ENCODE assay signal across 27 cellular contexts in genomic region chr1:231926933-231927332, GRCh38.
"Had no signal": no experiment of that assay in that cellular context is flagged by ENCODE, and none has a peak within 500 bp of the region (broad histone marks: within the 10 kb centered on the region; RNA-seq: fewer than 3 reads in every experiment).

No MANE protein-coding gene starts in this region.

- DNase-seq: activated B cell treated with CpG ODN at 0.5 μM for 24 hours; activated CD4-positive, alpha-beta T cell treated with anti-CD3 and anti-CD28 coated beads for 48 hours; activated CD4-positive, alpha-beta T cell treated with anti-CD3 and anti-CD28 coated beads, Interleukin-2, amount 50 U/mL, for 1 hour; activated CD4-positive, alpha-beta T cell treated with anti-CD3 and anti-CD28 coated beads, Interleukin-2, amount 50 U/mL, for 48 hours; activated CD8-positive, alpha-beta memory T cell treated with anti-CD3 and anti-CD28 coated beads for 24 hours; activated CD8-positive, alpha-beta T cell treated with anti-CD3 and anti-CD28 coated beads for 36 hours; activated effector memory CD4-positive, alpha-beta T cell treated with Interleukin-2 at 50 U/mL for 16 hours; activated gamma-delta T cell treated with Interleukin-2 at 50 U/mL for 16 hours; activated naive CD4-positive, alpha-beta T cell treated with anti-CD3 and anti-CD28 coated beads, Interleukin-2, amount 50 U/mL, for 16 hours; activated naive CD4-positive, alpha-beta T cell treated with Interleukin-2 at 50 U/mL for 16 hours; activated T-cell treated with anti-CD3 and anti-CD28 coated beads, Interleukin-2, amount 50 U/mL, for 4 hours; amniotic stem cell; anterior cingulate cortex; brain microvascular endothelial cell; caudate nucleus; cortex of kidney; effector CD4-positive, alpha-beta T cell; effector memory CD8-positive, alpha-beta T cell; erythroblast; foreskin keratinocyte; gastrocnemius medialis; T-helper 1 cell; T-helper 17 cell; T1000; WERI-Rb-1 had no signal

- H3K27ac ChIP-seq: brain microvascular endothelial cell, foreskin keratinocyte, WERI-Rb-1 had no signal

- H3K4me3 ChIP-seq: esophagus muscularis mucosa, gastrocnemius medialis had no signal

- ATAC-seq: activated CD4-positive, CD25-positive, alpha-beta regulatory T cell treated with anti-CD3 and anti-CD28 coated beads, Interleukin-2, amount 50 U/mL, for 24 hours; activated T-cell treated with anti-CD3 and anti-CD28 coated beads, Interleukin-2, amount 50 U/mL, for 4 hours; effector memory CD8-positive, alpha-beta T cell; foreskin keratinocyte; T-helper 17 cell had no signal

- H3K36me3 ChIP-seq: brain microvascular endothelial cell, esophagus muscularis mucosa, gastrocnemius medialis, WERI-Rb-1 had no signal

- H3K27me3 ChIP-seq: brain microvascular endothelial cell, esophagus muscularis mucosa, foreskin keratinocyte, gastrocnemius medialis had no signal
